1 cellular context compared by ENCODE assay signal in genomic region chr14:61472801-61473376, GRCh38.
TF ChIP-seq lines count a peak whose summit lies in the region.

No MANE protein-coding gene starts in this region.

TF ChIP-seq in GM12878, 131 proteins besides CTCF, POLR2A, EP300 and RAD21 (continued from another document):
- TF ChIP-seq E2F8 (IDR thresholded peaks at IDR 0.05; ENCODE audit: low read depth, partially characterized antibody) (no peak), POLR2AphosphoS2 (IDR thresholded peaks at IDR 0.05; ENCODE audit: low read depth, low read length) (no peak), SUZ12 (IDR thresholded peaks at IDR 0.05; ENCODE audit: unreplicated experiment) (no peak), HSF1 (IDR thresholded peaks at IDR 0.05; ENCODE audit: low read depth, low read length) (no peak), CHD2 (IDR thresholded peaks at IDR 0.05; ENCODE audit: borderline replicate concordance, low read depth, low read length) (no peak), KAT2A (conservative IDR thresholded peaks at IDR 0.05; ENCODE audit: control insufficient read depth, low read depth, low read length) (no peak), ZSCAN29 (IDR thresholded peaks at IDR 0.05) (no peak), HDAC2 (IDR thresholded peaks at IDR 0.05) (no peak)
